In genomic region chr3:180564676-180565075, GRCh38 we compare ENCODE assay signal across 34 cellular contexts.
"Had no signal": no experiment of that assay in that cellular context is flagged by ENCODE, and none has a peak within 500 bp of the region (broad histone marks: within the 10 kb centered on the region; RNA-seq: fewer than 3 reads in every experiment).

No MANE protein-coding gene starts in this region.

- H3K27me3 ChIP-seq: MG63 had no signal

- DNase-seq: Karpas-422, Kasumi-1, KG1, MG63, MM.1S, MV-4-11, NCI-H1048, NCI-H1092, NCI-H1092 treated with DMSO at 0.1 percent for 48 hours, NCI-H1105, NCI-H1105 treated with DMSO at 0.1 percent for 48 hours, NCI-H1417, NCI-H1417 treated with DMSO at 0.1 percent for 48 hours, NCI-H1436, NCI-H1436 treated with DMSO at 0.1 percent for 48 hours, NCI-H146, NCI-H1694, NCI-H1694 treated with DMSO at 0.1 percent for 48 hours, NCI-H187, NCI-H187 treated with DMSO at 0.1 percent for 48 hours, NCI-H1930, NCI-H2029, NCI-H2029 treated with DMSO at 0.1 percent for 48 hours, NCI-H2081, NCI-H2081 treated with DMSO at 0.1 percent for 48 hours, NCI-H2107, NCI-H2171, NCI-H2171 treated with DMSO at 0.1 percent for 48 hours, NCI-H2227 treated with DMSO at 0.1 percent for 48 hours, NCI-H226, NCI-H345, NCI-H446, NCI-H446 treated with DMSO at 0.1 percent for 48 hours had no signal

- H3K4me3 ChIP-seq: MG63 had no signal

- H3K4me2 ChIP-seq: KMS-11 had no signal

- H3K36me3 ChIP-seq: MG63 had no signal

- H3K27ac ChIP-seq: KMS-11 had no signal
